Comparison of ENCODE assay signal across 8 cellular contexts in genomic region chr2:172426635-172427255, GRCh38. TPM values are rescaled to one million over a fixed set of nuclear protein-coding genes. Genes with fewer than 3 reads are reported as not detected.
DNase-seq lines count a peak whose midpoint lies in the region; ATAC-seq and TF ChIP-seq lines count a peak whose summit lies in the region.

No MANE protein-coding gene starts in this region.

- TF ChIP-seq CTCF in heart left ventricle (IDR thresholded peaks at IDR 0.05) (no peak), brain (conservative IDR thresholded peaks at IDR 0.05) (no peak), upper lobe of left lung (IDR thresholded peaks at IDR 0.05) (no peak)

- H3K4me3 ChIP-seq in heart left ventricle (peak overlapping the region; percentile 64 to 95 (median 86)), upper lobe of left lung (peak overlapping the region; percentile 63 to 93 (median 84))

- H3K4me1 ChIP-seq in heart left ventricle (peaks cover 0 to 41% (median 18%) of the 10 kb centered on the region in 12 donors), upper lobe of left lung (peaks cover 15 to 43% (median 26%) of the 10 kb centered on the region in 4 donors)

- no peak for TF ChIP-seq POLR2A in heart left ventricle (IDR thresholded peaks at IDR 0.05)
- no peak for TF ChIP-seq POLR2A in upper lobe of left lung (IDR thresholded peaks at IDR 0.05)

- H3K4me1 Mint-ChIP-seq in brain (peaks cover 34% of the 10 kb centered on the region), memory B cell (peaks cover 3% of the 10 kb centered on the region)

- DNase-seq in heart left ventricle (no peak), left ventricle myocardium superior (no peak), memory B cell (ENCODE audit: low spot score in 2 of 2) (no peak), upper lobe of left lung (no peak), KG1 (lab: John Stamatoyannopoulos, UW) (no peak)
- no peak for DNase-seq in activated effector memory CD4-positive, alpha-beta T cell treated with anti-CD3 and anti-CD28 coated beads, Interleukin-2, amount 50 U/mL, for 16 hours
- DNase-seq in central memory CD4-positive, alpha-beta T cell = no peak

- intact Hi-C loops in heart left ventricle (cut with DNase I) = loop anchor here in 7 of 10 donors (5.0 kb wide), 2 partner anchors 36 to 69 kb away; no protein-coding TSS in a partner anchor
- intact Hi-C loops in left ventricle myocardium superior (cut with micrococcal nuclease) = no loop called here

- ATAC-seq in heart left ventricle (no peak), left ventricle myocardium superior (no peak), memory B cell (ENCODE audit: low read depth) (no peak), upper lobe of left lung (ENCODE audit: low FRiP score in 2 of 2) (no peak)

- 70 to 76% (median 73%) methylated on average over 17 of the region's 17 CpGs for WGBS in heart left ventricle, 4 donors
- 73 to 84% methylated on average over 13 to 17 of the region's 17 CpGs for WGBS in upper lobe of left lung, 2 donors

- H3K4me3 Mint-ChIP-seq in brain (peak overlapping the region; percentile 76 to 87 (median 81)), memory B cell (peak overlapping the region; percentile 78)

- peaks cover 17% of the 10 kb centered on the region for H3K27me3 Mint-ChIP-seq in brain
- H3K27me3 Mint-ChIP-seq in memory B cell = peaks cover 13% of the 10 kb centered on the region

- no peaks in the 10 kb centered on the region for H3K9me3 Mint-ChIP-seq in brain
- no peaks in the 10 kb centered on the region for H3K9me3 Mint-ChIP-seq in memory B cell

- H3K9me3 ChIP-seq in heart left ventricle (no peaks in the 10 kb centered on the region), upper lobe of left lung (no peaks in the 10 kb centered on the region)

- no peak for TF ChIP-seq EP300 in upper lobe of left lung (IDR thresholded peaks at IDR 0.05)

- H3K27me3 ChIP-seq in heart left ventricle (peaks cover 0 to 24% (median 0%) of the 10 kb centered on the region in 9 donors), upper lobe of left lung (no peaks in the 10 kb centered on the region)

- H3K27ac ChIP-seq in heart left ventricle (peak overlapping the region in 11 of 12 donors; percentile 72 to 95 (median 89)), upper lobe of left lung (peak overlapping the region in 3 of 4 donors; percentile 80 to 83 (median 82))

- H3K36me3 ChIP-seq in heart left ventricle = no peaks in the 10 kb centered on the region
- no peaks in the 10 kb centered on the region for H3K36me3 ChIP-seq in upper lobe of left lung

- H3K36me3 Mint-ChIP-seq in brain (no peaks in the 10 kb centered on the region), memory B cell (no peaks in the 10 kb centered on the region)

- peak overlapping the region in 1 of 5 experiments; percentile 49 for H3K27ac Mint-ChIP-seq in brain
- no peak overlapping the region for H3K27ac Mint-ChIP-seq in memory B cell

RNA-seq across cellular contexts. Expression of gene ITGA6, which starts 0.6 kb away (rescaled TPM):
- total RNA-seq in heart left ventricle = 10 to 100 TPM; 40.5 to 84.8 (median 51.2) TPM
- polyA plus RNA-seq in heart left ventricle = 10 to 100 TPM; 11.8 to 37.2 TPM
- 54.8 TPM for total RNA-seq in left ventricle myocardium superior
- 7.3 TPM for polyA plus RNA-seq in brain (ENCODE audit: insufficient read depth, low read depth, low replicate concordance)
- total RNA-seq in upper lobe of left lung = 10 to 100 TPM; 38.1 to 99.7 (median 57.9) TPM
